ENCODE assay signal across 8 cellular contexts in genomic region chr1:7752512-7753417, GRCh38. TPM values are rescaled to one million over a fixed set of nuclear protein-coding genes. Genes with fewer than 3 reads are reported as not detected.
A peak's percentile ranks its signal among the peaks of the same experiment; 100 is the strongest.
DNase-seq lines count a peak whose midpoint lies in the region; ATAC-seq and TF ChIP-seq lines count a peak whose summit lies in the region.

No MANE protein-coding gene starts in this region.

- H3K9me3 Mint-ChIP-seq in stimulated activated naive B cell treated with anti-CD40 and anti-IgM and Interleukin-4, amounts not matched to agents 10 μg/mL and 1 μg/mL and 100 μg/mL, for 72 hours, result no peaks in the 10 kb centered on the region

- peak; percentile 17 for DNase-seq in MG63
- peak; percentile 62 for DNase-seq in SK-N-SH
- DNase-seq in astrocyte of the spinal cord (ENCODE audit: low read depth, low spot score), result peak; percentile 74
- peak; percentile 85 for DNase-seq in hepatocyte (ENCODE audit: low spot score)
- no peak for DNase-seq in stimulated activated naive B cell treated with anti-CD40 and anti-IgM and Interleukin-4, amounts not matched to agents 10 μg/mL and 1 μg/mL and 100 μg/mL, for 72 hours

- H3K36me3 Mint-ChIP-seq in stimulated activated naive B cell treated with anti-CD40 and anti-IgM and Interleukin-4, amounts not matched to agents 10 μg/mL and 1 μg/mL and 100 μg/mL, for 72 hours, result peaks cover 2 to 7% of the 10 kb centered on the region in 2 donors

- no peaks in the 10 kb centered on the region for H3K79me2 ChIP-seq in DOHH2 (ENCODE audit: control insufficient read depth, low read length)
- H3K79me2 ChIP-seq in SK-N-SH (ENCODE audit: insufficient read depth), result no peaks in the 10 kb centered on the region
- H3K79me2 ChIP-seq in hepatocyte, result no peaks in the 10 kb centered on the region

- POLR2A ChIA-PET in SK-N-SH (lab: Yijun Ruan, JAX), result interaction anchor here (1.2 to 5.4 kb wide), 3 partner anchors 71 to 84 kb away, joined by 3 to 66 read pairs (median 5); no protein-coding TSS in a partner anchor

- H4K20me1 ChIP-seq in DOHH2 (ENCODE audit: control insufficient read depth, insufficient read depth, low read depth, low read length), result no peaks in the 10 kb centered on the region
- H4K20me1 ChIP-seq in SK-N-SH (ENCODE audit: insufficient read depth), result no peaks in the 10 kb centered on the region
- H4K20me1 ChIP-seq in hepatocyte (ENCODE audit: insufficient read depth, poor library complexity, severe bottlenecking), result no peaks in the 10 kb centered on the region

- WGBS in SK-N-SH (ENCODE audit: low lambda C conversion rate), result 35% methylated on average over 18 of the region's 18 CpGs
- whole genome bisulfite sequencing in hepatocyte (ENCODE audit: low lambda C conversion rate, missing lambda C conversion rate), result 17% methylated on average over 18 of the region's 18 CpGs

- H2AFZ ChIP-seq in SK-N-SH (ENCODE audit: low read depth) (peak overlapping the region; percentile 89), hepatocyte (peak overlapping the region; percentile 22)

- H3K27ac Mint-ChIP-seq in stimulated activated naive B cell treated with anti-CD40 and anti-IgM and Interleukin-4, amounts not matched to agents 10 μg/mL and 1 μg/mL and 100 μg/mL, for 72 hours, result no peak overlapping the region

- H3K9ac ChIP-seq in SK-N-SH (peak overlapping the region; percentile 19; the same call in 1 of the 2 replicates), rectal smooth muscle tissue (ENCODE audit: low read length) (no peak overlapping the region)

- H3K4me1 ChIP-seq in DOHH2 (ENCODE audit: control insufficient read depth, low read length) (peaks cover 5% of the 10 kb centered on the region), SK-N-SH (ENCODE audit: control insufficient read depth in 1 of 2, insufficient read depth in 2 of 2, low read depth in 1 of 2, low read length in 1 of 2) (peaks cover 0 to 17% of the 10 kb centered on the region in 2 experiments; a peak in 2 of 4 replicates), hepatocyte (ENCODE audit: insufficient read depth) (no peaks in the 10 kb centered on the region), rectal smooth muscle tissue (ENCODE audit: control insufficient read depth, insufficient read depth, low read length) (no peaks in the 10 kb centered on the region)

- H3K4me3 Mint-ChIP-seq in stimulated activated naive B cell treated with anti-CD40 and anti-IgM and Interleukin-4, amounts not matched to agents 10 μg/mL and 1 μg/mL and 100 μg/mL, for 72 hours, result peak overlapping the region in 1 of 2 donors; percentile 57

- H3K36me3 ChIP-seq in DOHH2 (ENCODE audit: control insufficient read depth, low read length), result no peaks in the 10 kb centered on the region
- H3K36me3 ChIP-seq in MG63, result no peaks in the 10 kb centered on the region
- H3K36me3 ChIP-seq in SK-N-SH (replicated peaks in 1 of 2; ENCODE audit: control insufficient read depth in 1 of 2, insufficient read depth in 2 of 2, low read length in 1 of 2), result peaks cover 0 to 2% of the 10 kb centered on the region in 2 experiments
- no peaks in the 10 kb centered on the region for H3K36me3 ChIP-seq in hepatocyte (replicated peaks; ENCODE audit: insufficient read depth, low read depth)
- H3K36me3 ChIP-seq in rectal smooth muscle tissue (ENCODE audit: control insufficient read depth, insufficient read depth, low read length), result no peaks in the 10 kb centered on the region

- ATAC-seq in stimulated activated naive B cell treated with anti-CD40 and anti-IgM and Interleukin-4, amounts not matched to agents 10 μg/mL and 1 μg/mL and 100 μg/mL, for 72 hours (replicated peaks), result no peak
- ATAC-seq in HG03354 (IDR thresholded peaks at IDR 0.05; ENCODE audit: poor library complexity, severe bottlenecking, unreplicated experiment), result no peak

- CTCF ChIA-PET in SK-N-SH (lab: Yijun Ruan, JAX), result interaction anchor here (0.6 to 20.9 kb wide), 42 partner anchors 9 to 668 kb away, joined by 3 to 739 read pairs (median 5); partner anchors contain the start of genes PER3 and VAMP3

- peak; percentile 91 for TF ChIP-seq RAD21 in SK-N-SH (IDR thresholded peaks at IDR 0.05; ENCODE audit: low read length)

- H3K9me2 ChIP-seq in DOHH2 (replicated peaks; ENCODE audit: control insufficient read depth, low read length) (no peaks in the 10 kb centered on the region), SK-N-SH (no peaks in the 10 kb centered on the region), hepatocyte (replicated peaks; ENCODE audit: insufficient read depth) (no peaks in the 10 kb centered on the region)

- no peak overlapping the region for H3K27ac ChIP-seq in DOHH2 (ENCODE audit: low read depth, low read length)
- peak overlapping the region in 1 of 2 experiments; percentile 77; a peak in 2 of 4 replicates for H3K27ac ChIP-seq in SK-N-SH (ENCODE audit: low read depth in 2 of 2, low read length in 1 of 2)
- H3K27ac ChIP-seq in hepatocyte, result no peak overlapping the region
- H3K27ac ChIP-seq in rectal smooth muscle tissue (ENCODE audit: low read depth, low read length), result no peak overlapping the region

- no peak for TF ChIP-seq EP300 in SK-N-SH (IDR thresholded peaks at IDR 0.05; ENCODE audit: borderline replicate concordance in 1 of 2, low read depth in 1 of 2, low read length in 1 of 2)

- peak; percentile 81 for TF ChIP-seq CTCF in DOHH2 (IDR thresholded peaks at IDR 0.05; ENCODE audit: low read depth, low read length, poor library complexity, severe bottlenecking)
- TF ChIP-seq CTCF in SK-N-SH (IDR thresholded peaks at IDR 0.05), result peak; percentile 75
- TF ChIP-seq CTCF in astrocyte of the spinal cord (IDR thresholded peaks at IDR 0.05; ENCODE audit: low read depth, low read length), result peak; percentile 76
- TF ChIP-seq CTCF in hepatocyte (IDR thresholded peaks at IDR 0.05; ENCODE audit: poor library complexity), result peak; percentile 88

- H3K4me3 ChIP-seq in DOHH2 (ENCODE audit: low read length) (no peak overlapping the region), MG63 (peak overlapping the region; percentile 29), SK-N-SH (ENCODE audit: low read depth in 2 of 2, low read length in 1 of 2) (no peak overlapping the region; a peak in 3 of 4 replicates), astrocyte of the spinal cord (ENCODE audit: low read depth, low read length) (peak overlapping the region; percentile 20), hepatocyte (peak overlapping the region; percentile 2), rectal smooth muscle tissue (ENCODE audit: low read length) (peak overlapping the region; percentile 28)

- H3K4me2 ChIP-seq in DOHH2 (ENCODE audit: low read length) (peak overlapping the region; percentile 10; the same call in 1 of the 2 replicates), SK-N-SH (peak overlapping the region; percentile 51; the same call in 1 of the 2 replicates), hepatocyte (peak overlapping the region; percentile 73)

- no peaks in the 10 kb centered on the region for H3K27me3 Mint-ChIP-seq in stimulated activated naive B cell treated with anti-CD40 and anti-IgM and Interleukin-4, amounts not matched to agents 10 μg/mL and 1 μg/mL and 100 μg/mL, for 72 hours

- H3K27me3 ChIP-seq in DOHH2 (ENCODE audit: control insufficient read depth, low read length), result peaks cover 16% of the 10 kb centered on the region
- H3K27me3 ChIP-seq in MG63, result no peaks in the 10 kb centered on the region
- H3K27me3 ChIP-seq in SK-N-SH (ENCODE audit: insufficient read depth), result no peaks in the 10 kb centered on the region
- no peaks in the 10 kb centered on the region for H3K27me3 ChIP-seq in hepatocyte
- no peaks in the 10 kb centered on the region for H3K27me3 ChIP-seq in rectal smooth muscle tissue (ENCODE audit: control insufficient read depth, insufficient read depth, low read length)

- in situ Hi-C loops in astrocyte of the spinal cord (cut with HindIII; ENCODE audit: low sequenced_read_pairs), result no loop called here

- H3F3A ChIP-seq in DOHH2 (ENCODE audit: control insufficient read depth, insufficient read depth), result no peaks in the 10 kb centered on the region
- H3F3A ChIP-seq in SK-N-SH (replicated peaks; ENCODE audit: insufficient read depth), result no peaks in the 10 kb centered on the region

- H3K9me3 ChIP-seq in DOHH2 (ENCODE audit: control insufficient read depth, insufficient read depth, low read length), result no peaks in the 10 kb centered on the region
- no peaks in the 10 kb centered on the region for H3K9me3 ChIP-seq in MG63
- no peaks in the 10 kb centered on the region for H3K9me3 ChIP-seq in SK-N-SH
- H3K9me3 ChIP-seq in hepatocyte (ENCODE audit: low read depth), result no peaks in the 10 kb centered on the region

- peaks cover 0 to 9% of the 10 kb centered on the region in 2 donors for H3K4me1 Mint-ChIP-seq in stimulated activated naive B cell treated with anti-CD40 and anti-IgM and Interleukin-4, amounts not matched to agents 10 μg/mL and 1 μg/mL and 100 μg/mL, for 72 hours

TF ChIP-seq in SK-N-SH, 30 proteins besides CTCF, POLR2A, EP300 and RAD21 (continues in another document):
- no peak for TF ChIP-seq TEAD4 (IDR thresholded peaks at IDR 0.05; ENCODE audit: borderline replicate concordance, insufficient read depth)
- TF ChIP-seq USF1 (IDR thresholded peaks at IDR 0.05; ENCODE audit: borderline replicate concordance, low read depth), result no peak
- TF ChIP-seq GATA2 (CRISPR knock-in tag; IDR thresholded peaks at IDR 0.05), result no peak
- no peak for TF ChIP-seq MEF2A (IDR thresholded peaks at IDR 0.05; ENCODE audit: borderline replicate concordance, low read depth)
- TF ChIP-seq TCF12 (IDR thresholded peaks at IDR 0.05), result no peak
- TF ChIP-seq GABPA (IDR thresholded peaks at IDR 0.05; ENCODE audit: low read depth), result no peak

RNA-seq across cellular contexts. Expression of gene VAMP3, which starts 18.3 kb away (rescaled TPM):
- total RNA-seq in MG63 (2014; rRNA removed; shearing (Covaris generic); ENCODE audit: low replicate concordance), result 87.1 and 124 TPM in 2 replicates
- polyA plus RNA-seq in SK-N-SH (2012; rRNA removed) (96.4 and 114 TPM in 2 replicates), hepatocyte (69.5 and 82.5 TPM in 2 replicates)
- polyA plus RNA-seq in SK-N-SH (2012; cell fraction: cytosol; rRNA removed), result 141 and 168 TPM in 2 replicates
- polyA plus RNA-seq in SK-N-SH (2012; cell fraction: nucleus; rRNA removed), result 41.4 and 66.9 TPM in 2 replicates
- total RNA-seq in hepatocyte, result 109 and 532 TPM in 2 replicates

RNA-seq across cellular contexts. Expression of gene PER3, which starts 31.3 kb away (rescaled TPM):
- total RNA-seq in MG63 (2014; rRNA removed; shearing (Covaris generic); ENCODE audit: low replicate concordance), result 0.67 and 1.2 TPM in 2 replicates
- 6.0 and 7.3 TPM in 2 replicates for polyA plus RNA-seq in SK-N-SH (2012; rRNA removed)
- polyA plus RNA-seq in SK-N-SH (2012; cell fraction: cytosol; rRNA removed), result 4.2 and 5.0 TPM in 2 replicates
- 12.1 and 14.3 TPM in 2 replicates for polyA plus RNA-seq in SK-N-SH (2012; cell fraction: nucleus; rRNA removed)
- total RNA-seq in hepatocyte, result 1.9 and 2.4 TPM in 2 replicates
- polyA plus RNA-seq in hepatocyte, result 2.0 and 2.7 TPM in 2 replicates

Comparison
In these comparisons a context has a peak if more than half of its experiments do, and no peak if none do; other contexts are left out.
1. H3K4me2 ChIP-seq: peak in every context shown above with its lines; median percentile 73 in hepatocyte; 51 in SK-N-SH; 10 in DOHH2.
2. H3K4me3 ChIP-seq: peak in MG63 (single experiment), astrocyte of the spinal cord (single experiment), hepatocyte (single experiment) and rectal smooth muscle tissue (single experiment); none in DOHH2 (single experiment) and SK-N-SH (0 of 2).
3. Peak in every context shown above with its lines, with median percentiles within 50 percentile points of each other: CTCF ChIP-seq.